In the genomic region with DNA sequence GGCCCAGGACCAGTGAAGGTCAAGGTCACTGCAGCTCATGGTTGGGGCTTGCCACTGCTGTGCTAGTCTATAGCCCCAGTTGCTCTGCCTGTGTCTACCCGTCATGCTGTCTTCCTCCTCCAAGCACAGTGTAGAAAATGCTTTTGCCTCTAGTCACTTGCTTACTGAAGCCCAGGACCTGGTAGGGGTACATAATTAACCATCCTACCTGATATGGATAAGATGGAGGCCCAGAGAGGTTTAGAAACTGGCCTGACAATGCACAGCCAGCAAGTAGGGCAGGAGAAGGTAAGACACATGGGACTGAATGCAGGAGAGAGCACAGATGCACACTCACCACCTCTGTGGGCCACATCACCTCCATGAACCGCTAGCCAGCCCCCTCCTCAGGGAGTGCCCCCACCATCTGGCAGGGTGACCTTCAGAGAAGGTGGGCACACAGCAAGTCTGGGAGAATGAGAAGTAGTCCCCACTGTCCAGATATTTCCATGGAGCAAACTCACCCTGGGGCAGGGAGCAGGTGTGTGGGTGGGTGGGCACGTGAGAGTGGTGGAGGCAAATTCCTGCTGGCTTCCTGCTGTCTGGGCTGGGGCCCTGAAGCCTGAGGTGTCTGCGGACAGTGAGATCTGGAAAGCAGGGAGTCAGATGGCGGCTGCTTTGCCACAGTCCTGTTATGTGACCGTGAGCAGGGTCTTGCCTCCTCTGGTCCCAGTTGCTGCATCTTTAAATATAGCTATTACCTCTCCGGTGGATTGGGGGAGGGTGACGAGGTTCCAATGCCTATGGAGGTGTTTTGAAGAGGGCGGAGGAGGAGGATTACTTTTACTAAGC, we compare ENCODE assay signal across 1 cellular context.
TF ChIP-seq lines count a peak whose summit lies in the region.

No MANE protein-coding gene starts in this region.

TF ChIP-seq in SK-N-SH treated with all-trans-retinoic acid at 6 μM for 48 hours, 23 proteins besides CTCF, POLR2A, EP300 and RAD21 (continued from another document):
- TF ChIP-seq, protein P1, sequence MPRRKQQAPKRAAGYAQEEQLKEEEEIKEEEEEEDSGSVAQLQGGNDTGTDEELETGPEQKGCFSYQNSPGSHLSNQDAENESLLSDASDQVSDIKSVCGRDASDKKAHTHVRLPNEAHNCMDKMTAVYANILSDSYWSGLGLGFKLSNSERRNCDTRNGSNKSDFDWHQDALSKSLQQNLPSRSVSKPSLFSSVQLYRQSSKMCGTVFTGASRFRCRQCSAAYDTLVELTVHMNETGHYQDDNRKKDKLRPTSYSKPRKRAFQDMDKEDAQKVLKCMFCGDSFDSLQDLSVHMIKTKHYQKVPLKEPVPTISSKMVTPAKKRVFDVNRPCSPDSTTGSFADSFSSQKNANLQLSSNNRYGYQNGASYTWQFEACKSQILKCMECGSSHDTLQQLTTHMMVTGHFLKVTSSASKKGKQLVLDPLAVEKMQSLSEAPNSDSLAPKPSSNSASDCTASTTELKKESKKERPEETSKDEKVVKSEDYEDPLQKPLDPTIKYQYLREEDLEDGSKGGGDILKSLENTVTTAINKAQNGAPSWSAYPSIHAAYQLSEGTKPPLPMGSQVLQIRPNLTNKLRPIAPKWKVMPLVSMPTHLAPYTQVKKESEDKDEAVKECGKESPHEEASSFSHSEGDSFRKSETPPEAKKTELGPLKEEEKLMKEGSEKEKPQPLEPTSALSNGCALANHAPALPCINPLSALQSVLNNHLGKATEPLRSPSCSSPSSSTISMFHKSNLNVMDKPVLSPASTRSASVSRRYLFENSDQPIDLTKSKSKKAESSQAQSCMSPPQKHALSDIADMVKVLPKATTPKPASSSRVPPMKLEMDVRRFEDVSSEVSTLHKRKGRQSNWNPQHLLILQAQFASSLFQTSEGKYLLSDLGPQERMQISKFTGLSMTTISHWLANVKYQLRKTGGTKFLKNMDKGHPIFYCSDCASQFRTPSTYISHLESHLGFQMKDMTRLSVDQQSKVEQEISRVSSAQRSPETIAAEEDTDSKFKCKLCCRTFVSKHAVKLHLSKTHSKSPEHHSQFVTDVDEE (CRISPR knock-in tag; IDR thresholded peaks at IDR 0.05): no peak
- no peak for TF ChIP-seq ZFP30 (CRISPR knock-in tag; IDR thresholded peaks at IDR 0.05)
TF ChIP-seq in SK-N-SH treated with all-trans-retinoic acid at 6 μM for 48 hours: peak in this region for 0.
